Comparison of ENCODE assay signal across 8 cellular contexts in genomic region chr3:183884437-183885296, GRCh38. TPM values are rescaled to one million over a fixed set of nuclear protein-coding genes. Genes with fewer than 3 reads are reported as not detected.
DNase-seq lines count a peak whose midpoint lies in the region; ATAC-seq and TF ChIP-seq lines count a peak whose summit lies in the region.

PARL (minus strand) TSS chr3:183884880; CDS start chr3:183884846, 34 bp downstream.

- H3K4me1 Mint-ChIP-seq in Calu3 (ENCODE audit: low read depth, unreplicated experiment) (peaks cover 14% of the 10 kb centered on the region), endodermal cell (peaks cover 23% of the 10 kb centered on the region)
- peaks cover 26% of the 10 kb centered on the region for H3K4me1 Mint-ChIP-seq in activated CD8-positive, alpha-beta memory T cell treated with anti-CD3 and anti-CD28 coated beads, Interleukin-2, amount 10 ng/mL, durations not matched to agents 7 days and 5 days

- WGBS in endodermal cell (ENCODE audit: insufficient coverage in 1 of 2, insufficient read length in 1 of 2), 2 experiments: 2 to 5% methylated on average over 24 to 61 of the region's 61 CpGs
- 2 to 3% methylated on average over 33 to 58 of the region's 61 CpGs for WGBS in mesodermal cell (ENCODE audit: insufficient coverage in 2 of 2), 2 experiments

- H3K4me3 ChIP-seq in endodermal cell (ENCODE audit: low read length) (peak within 1 kb of the TSS; percentile 98), mesodermal cell (ENCODE audit: extremely low read depth, insufficient read depth, low read length, poor library complexity, severe bottlenecking) (peak within 1 kb of the TSS; percentile 98)

- H3K27ac ChIP-seq in endodermal cell (ENCODE audit: low read depth, low read length): peak within 1 kb of the TSS; percentile 26
- H3K27ac ChIP-seq in mesodermal cell (ENCODE audit: low read depth, low read length, severe bottlenecking): peak within 1 kb of the TSS; percentile 59

- no peaks in the 10 kb centered on the region for H3K9me3 ChIP-seq in endodermal cell (ENCODE audit: control insufficient read depth, low read length)
- H3K9me3 ChIP-seq in mesodermal cell (ENCODE audit: control insufficient read depth, low read length): no peaks in the 10 kb centered on the region

- intact Hi-C loops in Calu3 (cut with micrococcal nuclease; ENCODE audit: unreplicated experiment): loop anchor here (1.0 kb wide), 1 partner anchor 415 kb away; no protein-coding TSS in a partner anchor

- TF ChIP-seq CTCF in Calu3 (IDR thresholded peaks at IDR 0.05; ENCODE audit: unreplicated experiment): peak; percentile 97
- peak; percentile 99 for TF ChIP-seq CTCF in endodermal cell (conservative IDR thresholded peaks at IDR 0.05)

- H3K9ac ChIP-seq in endodermal cell (ENCODE audit: extremely low read depth, low read length, poor library complexity, severe bottlenecking): peak within 1 kb of the TSS; percentile 62

- DNase-seq in Calu3 (peak; percentile 100), HUDEP-2 (lab: John Stamatoyannopoulos, UW; ENCODE audit: unreplicated experiment in 76 of 76) (peak in 75 of 76 experiments; percentile 28 to 96 (median 89)), NOMO-1 treated with dmso at 0.1 percent for 144 hours (lab: John Stamatoyannopoulos, UW; ENCODE audit: unreplicated experiment) (peak; percentile 98), endodermal cell (peak; percentile 99)
- DNase-seq in activated CD8-positive, alpha-beta memory T cell treated with anti-CD3 and anti-CD28 coated beads, Interleukin-2, amount 10 ng/mL, durations not matched to agents 7 days and 5 days: peak; percentile 97
- peak; percentile 88 to 89 for DNase-seq in stimulated activated CD8-positive, alpha-beta memory T cell treated with anti-CD3 and anti-CD28 coated beads, Interleukin-15, amount 100 ng/mL, for 4 hours (ENCODE audit: low read depth in 2 of 2)

- H3K27ac Mint-ChIP-seq in Calu3 (ENCODE audit: unreplicated experiment): peak within 1 kb of the TSS; percentile 89
- peak within 1 kb of the TSS; percentile 80 for H3K27ac Mint-ChIP-seq in activated CD8-positive, alpha-beta memory T cell treated with anti-CD3 and anti-CD28 coated beads, Interleukin-2, amount 10 ng/mL, durations not matched to agents 7 days and 5 days
- H3K27ac Mint-ChIP-seq in endodermal cell: peak within 1 kb of the TSS; percentile 94

- H3K4me3 Mint-ChIP-seq in Calu3 (ENCODE audit: low read depth, unreplicated experiment) (peak within 1 kb of the TSS; percentile 99), endodermal cell (peak within 1 kb of the TSS; percentile 94)
- peak within 1 kb of the TSS; percentile 84 for H3K4me3 Mint-ChIP-seq in activated CD8-positive, alpha-beta memory T cell treated with anti-CD3 and anti-CD28 coated beads, Interleukin-2, amount 10 ng/mL, durations not matched to agents 7 days and 5 days

- peaks cover 3% of the 10 kb centered on the region for H3K36me3 ChIP-seq in endodermal cell (ENCODE audit: control insufficient read depth, insufficient read depth, low read length)
- peaks cover 11% of the 10 kb centered on the region for H3K36me3 ChIP-seq in mesodermal cell (ENCODE audit: control insufficient read depth, insufficient read depth, low read length)

- H3K36me3 Mint-ChIP-seq in Calu3 (ENCODE audit: insufficient read depth, unreplicated experiment) (peaks cover 19% of the 10 kb centered on the region), endodermal cell (ENCODE audit: low read depth) (peaks cover 6% of the 10 kb centered on the region)
- peaks cover 3% of the 10 kb centered on the region for H3K36me3 Mint-ChIP-seq in activated CD8-positive, alpha-beta memory T cell treated with anti-CD3 and anti-CD28 coated beads, Interleukin-2, amount 10 ng/mL, durations not matched to agents 7 days and 5 days

- H3K9me3 Mint-ChIP-seq in Calu3 (ENCODE audit: low read depth, unreplicated experiment) (no peaks in the 10 kb centered on the region), endodermal cell (no peaks in the 10 kb centered on the region)
- H3K9me3 Mint-ChIP-seq in activated CD8-positive, alpha-beta memory T cell treated with anti-CD3 and anti-CD28 coated beads, Interleukin-2, amount 10 ng/mL, durations not matched to agents 7 days and 5 days (ENCODE audit: low read depth): no peaks in the 10 kb centered on the region

- H3K4me1 ChIP-seq in endodermal cell (ENCODE audit: control insufficient read depth, insufficient read depth, low read length): no peaks in the 10 kb centered on the region
- peaks cover 6% of the 10 kb centered on the region for H3K4me1 ChIP-seq in mesodermal cell (ENCODE audit: control insufficient read depth, insufficient read depth, low read length, poor library complexity, severe bottlenecking)

- peak; percentile 99 for ATAC-seq in GM21381 (IDR thresholded peaks at IDR 0.05; ENCODE audit: unreplicated experiment)
- peak; percentile 99 for ATAC-seq in activated CD8-positive, alpha-beta memory T cell treated with anti-CD3 and anti-CD28 coated beads, Interleukin-2, amount 10 ng/mL, durations not matched to agents 7 days and 5 days

- CTCF ChIA-PET in Calu3 (lab: Charles Lee): interaction anchor here (0.7 to 2.0 kb wide), 19 partner anchors 8 to 456 kb away, joined by 3 to 14 read pairs (median 4); partner anchors contain the start of genes ABCC5, CAMK2N2, DVL3 and MAP6D1
- CTCF ChIA-PET in activated CD8-positive, alpha-beta memory T cell treated with anti-CD3 and anti-CD28 coated beads, Interleukin-2, amount 10 ng/mL, durations not matched to agents 7 days and 5 days (lab: Charles Lee): interaction anchor here (0.6 to 3.5 kb wide), 41 partner anchors 8 to 1449 kb away, joined by 3 to 35 read pairs (median 4); partner anchors contain the start of genes ABCC5, ABCF3, EEF1AKMT4 and EIF2B5

- H3K27me3 Mint-ChIP-seq in Calu3 (ENCODE audit: unreplicated experiment): peaks cover 19% of the 10 kb centered on the region
- no peaks in the 10 kb centered on the region for H3K27me3 Mint-ChIP-seq in activated CD8-positive, alpha-beta memory T cell treated with anti-CD3 and anti-CD28 coated beads, Interleukin-2, amount 10 ng/mL, durations not matched to agents 7 days and 5 days
- peaks cover 23% of the 10 kb centered on the region for H3K27me3 Mint-ChIP-seq in endodermal cell (ENCODE audit: insufficient read depth)

- H3K27me3 ChIP-seq in endodermal cell (ENCODE audit: control insufficient read depth, insufficient read depth, low read length, poor library complexity, severe bottlenecking): peaks cover 5% of the 10 kb centered on the region

- no TSS peak for BruUV-seq in Calu3 (replicated peaks; lab: Mats Ljungman, UMichigan)

RNA-seq across cellular contexts. Expression of gene PARL, which starts in this region (rescaled TPM):
- total RNA-seq in Calu3 (2022) (80.4 and 84.3 TPM in 2 replicates), endodermal cell (10 to 100 TPM; 77.3 to 83.0 TPM)
- total RNA-seq in activated CD8-positive, alpha-beta memory T cell treated with anti-CD3 and anti-CD28 coated beads, Interleukin-2, amount 10 ng/mL, durations not matched to agents 7 days and 5 days: 10 to 100 TPM; 48.2 to 62.3 TPM
- polyA plus RNA-seq in endodermal cell (2013, experiment 1 of 2): 48.3 TPM
- 49.7 TPM for polyA plus RNA-seq in endodermal cell (2013, experiment 2 of 2)
- polyA plus RNA-seq in mesodermal cell (2013, experiment 1 of 2): 51.9 TPM
- polyA plus RNA-seq in mesodermal cell (2013, experiment 2 of 2): 50.3 TPM

Comparison
In these comparisons a context has a peak if more than half of its experiments do, and no peak if none do; other contexts are left out.
1. Peak in every context shown above with its lines: DNase-seq, ATAC-seq, H3K4me3 ChIP-seq and H3K27ac ChIP-seq.